33 cellular contexts compared by ENCODE assay signal in genomic region chr19:49696115-49696514, GRCh38.
"Had no signal": no experiment of that assay in that cellular context is flagged by ENCODE, and none has a peak within 500 bp of the region (broad histone marks: within the 10 kb centered on the region; RNA-seq: fewer than 3 reads in every experiment).

No MANE protein-coding gene starts in this region.

- H3K4me1 ChIP-seq: breast epithelium had no signal

- H3K36me3 ChIP-seq: adrenal gland, ascending aorta, breast epithelium, cardiac muscle cell had no signal

- H3K27ac ChIP-seq: adrenal gland, ascending aorta, body of pancreas, breast epithelium, cardiac muscle cell had no signal

- H3K9me3 ChIP-seq: adrenal gland, ascending aorta, body of pancreas, breast epithelium had no signal

- DNase-seq: activated effector memory CD4-positive, alpha-beta T cell treated with anti-CD3 and anti-CD28 coated beads, Interleukin-2, amount 50 U/mL, for 16 hours; activated effector memory CD4-positive, alpha-beta T cell treated with Interleukin-2 at 50 U/mL for 16 hours; activated gamma-delta T cell; activated gamma-delta T cell treated with Interleukin-2 at 50 U/mL for 16 hours; activated naive CD4-positive, alpha-beta T cell; activated naive CD4-positive, alpha-beta T cell treated with anti-CD3 and anti-CD28 coated beads for 36 hours; activated naive CD4-positive, alpha-beta T cell treated with anti-CD3 and anti-CD28 coated beads, Interleukin-2, amount 10 ng/mL, durations not matched to agents 7 days and 5 days; activated naive CD4-positive, alpha-beta T cell treated with anti-CD3 and anti-CD28 coated beads, Interleukin-2, amount 50 U/mL, for 16 hours; activated naive CD4-positive, alpha-beta T cell treated with Interleukin-2 at 50 U/mL for 16 hours; activated naive CD8-positive, alpha-beta T cell treated with anti-CD3 and anti-CD28 coated beads for 36 hours; activated naive CD8-positive, alpha-beta T cell treated with anti-CD3 and anti-CD28 coated beads, Interleukin-2, amount 10 ng/mL, durations not matched to agents 7 days and 5 days; activated naive CD8-positive, alpha-beta T cell treated with anti-CD3 and anti-CD28 coated beads, Interleukin-2, amount 50 U/mL, for 24 hours; activated T-cell treated with anti-CD3 and anti-CD28 coated beads, Interleukin-2, amount 50 U/mL, for 24 hours; activated T-cell treated with anti-CD3 and anti-CD28 coated beads, Interleukin-2, amount 50 U/mL, for 4 hours; activated T-cell treated with anti-CD3 and anti-CD28 coated beads, Interleukin-2, amount 50 U/mL, for 48 hours; activated T-cell treated with anti-CD3 and anti-CD28 coated beads, Interleukin-2, amount 50 U/mL, for 72 hours; adrenal gland; amniotic stem cell; amygdala; anterior cingulate cortex; aorta; body of pancreas; caudate nucleus; central memory CD4-positive, alpha-beta T cell; cerebellar nuclear complex had no signal

- FAIRE-seq: astrocyte, bronchial epithelial cell, colon had no signal

- ATAC-seq: activated naive CD4-positive, alpha-beta T cell treated with anti-CD3 and anti-CD28 coated beads, Interleukin-2, amount 50 U/mL, for 72 hours; activated naive CD8-positive, alpha-beta T cell treated with anti-CD3 and anti-CD28 coated beads, Interleukin-2, amount 50 U/mL, for 24 hours; activated T-cell treated with anti-CD3 and anti-CD28 coated beads, Interleukin-2, amount 50 U/mL, for 4 hours; activated T-cell treated with anti-CD3 and anti-CD28 coated beads, Interleukin-2, amount 50 U/mL, for 72 hours; activated T-helper 17 cell treated with anti-CD3 and anti-CD28 coated beads, Interleukin-2, amount 50 U/mL, for 72 hours; body of pancreas had no signal

- H3K4me3 ChIP-seq: adrenal gland, ascending aorta, body of pancreas, breast epithelium, cardiac muscle cell had no signal

- H3K27me3 ChIP-seq: adrenal gland, ascending aorta, breast epithelium, cardiac muscle cell had no signal
